In genomic region chr1:233673146-233673946, GRCh38 we compare ENCODE assay signal across 1 cellular context.
TF ChIP-seq lines count a peak whose summit lies in the region.

No MANE protein-coding gene starts in this region.

TF ChIP-seq in GM12878, 131 proteins besides CTCF, POLR2A, EP300 and RAD21 (continued from another document):
- TF ChIP-seq ZBTB11 (CRISPR knock-in tag; IDR thresholded peaks at IDR 0.05) (no peak), RCOR1 (conservative IDR thresholded peaks at IDR 0.05; ENCODE audit: low read depth, low read length) (no peak)
